1 cellular context compared by ENCODE assay signal in the genomic region with DNA sequence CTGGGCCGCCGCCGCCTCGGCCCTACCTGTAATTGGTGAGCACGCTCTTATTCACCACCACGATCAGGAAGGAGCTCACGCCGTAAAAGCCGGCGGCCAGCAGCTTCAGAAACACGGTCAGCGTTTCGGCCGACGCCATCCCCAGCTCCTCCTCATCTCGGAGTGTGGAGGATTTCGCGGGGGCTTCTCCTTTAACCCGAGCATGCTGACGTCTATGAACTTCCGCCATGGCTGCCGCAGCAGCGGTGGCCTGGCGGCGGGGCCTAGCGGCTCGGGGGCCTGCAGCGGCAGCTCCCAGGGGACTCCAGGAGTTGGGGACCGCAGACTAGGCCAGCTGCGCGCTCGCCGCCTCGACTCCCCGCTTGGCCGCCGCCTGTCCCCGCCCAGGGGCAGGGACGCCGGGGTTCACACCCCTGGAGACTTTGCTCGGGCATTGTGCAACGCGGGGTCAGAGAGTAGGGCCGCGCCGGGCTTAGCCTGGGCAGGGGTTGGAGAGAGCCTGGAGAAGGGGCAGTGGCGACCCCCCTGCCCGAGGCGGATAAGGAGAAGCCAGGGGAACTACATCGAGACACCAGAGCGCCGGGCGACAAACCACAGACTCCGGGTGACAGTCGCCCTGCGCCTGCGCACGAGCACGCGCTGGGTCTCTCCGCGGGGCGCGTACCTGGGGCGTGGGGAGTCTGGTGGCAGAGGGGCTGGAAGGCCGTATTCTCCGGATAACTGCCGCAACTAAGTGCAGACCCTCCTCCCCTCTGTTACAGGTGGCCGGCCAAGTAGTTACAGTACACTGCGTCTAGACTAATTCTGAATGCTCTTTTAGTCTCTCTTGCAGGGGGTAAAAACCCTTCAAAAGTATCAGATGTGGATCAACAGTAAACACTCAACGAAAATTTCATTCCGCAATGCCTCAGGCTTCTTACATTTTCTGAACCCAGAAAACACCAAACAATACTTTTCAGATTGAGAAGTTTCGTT.
A peak's percentile ranks its signal among the peaks of the same experiment; 100 is the strongest.
TF ChIP-seq lines count a peak whose summit lies in the region.

A gene (minus strand): TSS at position 364 of the 975 bp plus-strand sequence. CDS start 135 bp downstream, at position 229.

TF ChIP-seq in Ishikawa, 13 proteins besides CTCF, POLR2A, EP300 and RAD21 (continued from another document):
- TF ChIP-seq, protein P1, sequence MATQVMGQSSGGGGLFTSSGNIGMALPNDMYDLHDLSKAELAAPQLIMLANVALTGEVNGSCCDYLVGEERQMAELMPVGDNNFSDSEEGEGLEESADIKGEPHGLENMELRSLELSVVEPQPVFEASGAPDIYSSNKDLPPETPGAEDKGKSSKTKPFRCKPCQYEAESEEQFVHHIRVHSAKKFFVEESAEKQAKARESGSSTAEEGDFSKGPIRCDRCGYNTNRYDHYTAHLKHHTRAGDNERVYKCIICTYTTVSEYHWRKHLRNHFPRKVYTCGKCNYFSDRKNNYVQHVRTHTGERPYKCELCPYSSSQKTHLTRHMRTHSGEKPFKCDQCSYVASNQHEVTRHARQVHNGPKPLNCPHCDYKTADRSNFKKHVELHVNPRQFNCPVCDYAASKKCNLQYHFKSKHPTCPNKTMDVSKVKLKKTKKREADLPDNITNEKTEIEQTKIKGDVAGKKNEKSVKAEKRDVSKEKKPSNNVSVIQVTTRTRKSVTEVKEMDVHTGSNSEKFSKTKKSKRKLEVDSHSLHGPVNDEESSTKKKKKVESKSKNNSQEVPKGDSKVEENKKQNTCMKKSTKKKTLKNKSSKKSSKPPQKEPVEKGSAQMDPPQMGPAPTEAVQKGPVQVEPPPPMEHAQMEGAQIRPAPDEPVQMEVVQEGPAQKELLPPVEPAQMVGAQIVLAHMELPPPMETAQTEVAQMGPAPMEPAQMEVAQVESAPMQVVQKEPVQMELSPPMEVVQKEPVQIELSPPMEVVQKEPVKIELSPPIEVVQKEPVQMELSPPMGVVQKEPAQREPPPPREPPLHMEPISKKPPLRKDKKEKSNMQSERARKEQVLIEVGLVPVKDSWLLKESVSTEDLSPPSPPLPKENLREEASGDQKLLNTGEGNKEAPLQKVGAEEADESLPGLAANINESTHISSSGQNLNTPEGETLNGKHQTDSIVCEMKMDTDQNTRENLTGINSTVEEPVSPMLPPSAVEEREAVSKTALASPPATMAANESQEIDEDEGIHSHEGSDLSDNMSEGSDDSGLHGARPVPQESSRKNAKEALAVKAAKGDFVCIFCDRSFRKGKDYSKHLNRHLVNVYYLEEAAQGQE (IDR thresholded peaks at IDR 0.05; ENCODE audit: low read depth): 0 out of 2 replicates have a peak, but pooled peaks have one; percentile 20
- TF ChIP-seq EGR1 (IDR thresholded peaks at IDR 0.05) (no peak), ZBTB7A (IDR thresholded peaks at IDR 0.05; ENCODE audit: low read depth) (peak; percentile 96), CEBPB (IDR thresholded peaks at IDR 0.05) (peak; percentile 89), CREB1 (IDR thresholded peaks at IDR 0.05; ENCODE audit: low read depth) (no peak), TEAD4 (IDR thresholded peaks at IDR 0.05) (no peak), FOXM1 (IDR thresholded peaks at IDR 0.05; ENCODE audit: borderline replicate concordance, low read depth) (no peak)
- TF ChIP-seq, protein P2, sequence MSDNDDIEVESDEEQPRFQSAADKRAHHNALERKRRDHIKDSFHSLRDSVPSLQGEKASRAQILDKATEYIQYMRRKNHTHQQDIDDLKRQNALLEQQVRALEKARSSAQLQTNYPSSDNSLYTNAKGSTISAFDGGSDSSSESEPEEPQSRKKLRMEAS (IDR thresholded peaks at IDR 0.05): 0 out of 2 replicates have a peak, but pooled peaks have one; percentile 36
